ENCODE assay signal across 21 cellular contexts in the genomic region with DNA sequence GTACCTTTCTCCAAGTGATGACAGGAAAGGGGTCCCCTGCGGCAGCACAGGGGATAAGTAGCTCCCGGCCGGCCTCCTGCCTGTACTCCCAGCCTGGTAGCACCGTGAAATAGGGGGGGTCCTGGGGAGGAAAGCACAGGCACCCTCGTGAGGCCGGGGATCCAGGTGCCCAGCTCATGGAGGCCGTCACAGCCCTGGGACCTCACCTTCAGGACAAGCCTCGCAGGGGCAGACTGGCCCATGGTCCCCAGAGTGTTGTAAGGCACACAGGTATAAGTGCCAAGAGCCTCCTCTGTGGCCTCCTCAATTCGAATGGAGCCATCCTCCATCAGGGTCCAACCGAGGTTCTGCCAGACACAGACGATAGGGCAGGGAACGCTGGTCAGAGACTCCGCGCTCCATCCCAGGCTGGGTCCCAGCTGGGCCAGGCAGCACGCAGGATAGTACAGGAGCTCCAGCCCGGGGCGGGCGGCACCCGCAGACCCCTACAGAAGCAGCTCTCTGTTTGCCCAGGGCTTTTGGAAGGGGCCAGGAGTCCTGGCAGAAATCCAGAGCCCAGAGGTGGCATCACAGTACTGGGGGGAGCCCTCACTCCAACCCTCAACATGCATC. TPM values are rescaled to one million over a fixed set of nuclear protein-coding genes. Genes with fewer than 3 reads are reported as not detected.
"Had no signal": no experiment of that assay in that cellular context is flagged by ENCODE, and none has a peak within 500 bp of the region (broad histone marks: within the 10 kb centered on the region; RNA-seq: fewer than 3 reads in every experiment).

No MANE protein-coding gene starts in this region.

- H3K9ac ChIP-seq: neural progenitor cell had no signal

- H3K27ac ChIP-seq: foreskin keratinocyte, hepatocyte, left ventricle myocardium inferior, neural progenitor cell had no signal

- H3K36me3 Mint-ChIP-seq: activated naive CD4-positive, alpha-beta T cell treated with anti-CD3 and anti-CD28 coated beads, Interleukin-2, amount 50 U/mL, for 24 hours; mesothelial cell of epicardium had no signal

- H3K4me1 ChIP-seq: neural progenitor cell had no signal

- H2AFZ ChIP-seq: hepatocyte, neural progenitor cell had no signal

- H3K27me3 Mint-ChIP-seq: activated CD4-positive, alpha-beta T cell treated with anti-CD3 and anti-CD28 coated beads for 36 hours; activated naive CD4-positive, alpha-beta T cell treated with anti-CD3 and anti-CD28 coated beads, Interleukin-2, amount 50 U/mL, for 24 hours; naive thymus-derived CD8-positive, alpha-beta T cell; stimulated activated naive CD8-positive, alpha-beta T cell treated with anti-CD3 and anti-CD28 coated beads, Interleukin-15, Interleukin-2, amounts not matched to agents 100 ng/mL and 50 ng/mL, for 24 hours had no signal

- H3K9me3 Mint-ChIP-seq: activated naive CD4-positive, alpha-beta T cell treated with anti-CD3 and anti-CD28 coated beads, Interleukin-2, amount 50 U/mL, for 24 hours; brain; dendritic cell treated with granulocyte-macrophage colony-stimulating factor and Interleukin-4, amounts not matched to agents 40 ng/mL and 50 ng/mL, for 4 days; mesothelial cell of epicardium; naive thymus-derived CD8-positive, alpha-beta T cell; neural progenitor cell; stimulated activated naive CD8-positive, alpha-beta T cell treated with anti-CD3 and anti-CD28 coated beads, Interleukin-15, Interleukin-2, amounts not matched to agents 100 ng/mL and 50 ng/mL, for 24 hours had no signal

- H3K27me3 ChIP-seq: foreskin keratinocyte, hepatocyte, neural progenitor cell, tibial artery had no signal

- H3K4me2 ChIP-seq: hepatocyte, neural progenitor cell had no signal

- H3K36me3 ChIP-seq: neural progenitor cell had no signal

- H3K4me3 ChIP-seq: hepatocyte, left ventricle myocardium inferior, neural progenitor cell, tibial artery had no signal

- H3K9me3 ChIP-seq: left ventricle myocardium inferior, tibial artery had no signal

- H3K4me3 Mint-ChIP-seq: activated CD4-positive, alpha-beta T cell treated with anti-CD3 and anti-CD28 coated beads for 36 hours; activated naive CD4-positive, alpha-beta T cell treated with anti-CD3 and anti-CD28 coated beads, Interleukin-2, amount 50 U/mL, for 24 hours; brain; dendritic cell treated with granulocyte-macrophage colony-stimulating factor and Interleukin-4, amounts not matched to agents 40 ng/mL and 50 ng/mL, for 4 days; mesothelial cell of epicardium; naive thymus-derived CD8-positive, alpha-beta T cell; neural progenitor cell; stimulated activated naive CD8-positive, alpha-beta T cell treated with anti-CD3 and anti-CD28 coated beads, Interleukin-15, Interleukin-2, amounts not matched to agents 100 ng/mL and 50 ng/mL, for 24 hours had no signal

- H3K27ac Mint-ChIP-seq: activated CD4-positive, alpha-beta T cell treated with anti-CD3 and anti-CD28 coated beads for 36 hours; dendritic cell treated with granulocyte-macrophage colony-stimulating factor and Interleukin-4, amounts not matched to agents 40 ng/mL and 50 ng/mL, for 4 days; mesothelial cell of epicardium; neural progenitor cell; progenitor cell of endocrine pancreas had no signal

- DNase-seq: activated CD4-positive, alpha-beta T cell treated with anti-CD3 and anti-CD28 coated beads for 36 hours; activated effector memory CD4-positive, alpha-beta T cell treated with Interleukin-2 at 50 U/mL for 16 hours; activated T-cell treated with anti-CD3 and anti-CD28 coated beads, Interleukin-2, amount 50 U/mL, for 1 hour; effector CD4-positive, alpha-beta T cell; erythroblast; foreskin keratinocyte; glutamatergic neuron; left ventricle myocardium inferior; naive thymus-derived CD8-positive, alpha-beta T cell; stimulated activated CD4-positive, alpha-beta T cell treated with anti-CD3 and anti-CD28 coated beads, Interleukin-12 subunit alpha, Interleukin-12 subunit beta, amount 100 ng/mL, for 4 hours; stimulated activated CD4-positive, alpha-beta T cell treated with anti-CD3 and anti-CD28 coated beads, Interleukin-4, amount 100 ng/mL, for 4 hours; tibial artery had no signal

RNA-seq across cellular contexts. Expression of a gene that starts 25.2 kb away (rescaled TPM):
- total RNA-seq: lung microvascular endothelial cell had no signal
